Comparison of ENCODE assay signal across 15 cellular contexts in genomic region chr11:36729765-36730164, GRCh38.
DNase-seq lines count a peak whose midpoint lies in the region; ATAC-seq and TF ChIP-seq lines count a peak whose summit lies in the region.
"Had no signal": no experiment of that assay in that cellular context is flagged by ENCODE, and none has a peak within 500 bp of the region (broad histone marks: within the 10 kb centered on the region; RNA-seq: fewer than 3 reads in every experiment).

No MANE protein-coding gene starts in this region.

- CTCF ChIA-PET in HEK293 (lab: Yijun Ruan, JAX): interaction anchor here (0.7 to 10.8 kb wide), 5 partner anchors 10 to 27 kb away, joined by 3 to 144 read pairs (median 4); no protein-coding TSS in a partner anchor
- CTCF ChIA-PET in PC-3 (lab: Charles Lee): no interaction called here
- CTCF ChIA-PET in PC-9 (lab: Charles Lee): no interaction called here

- no peak overlapping the region for H3K4me3 ChIP-seq in HEK293 (ENCODE audit: low read depth, low read length)
- no peak overlapping the region for H3K4me3 ChIP-seq in PC-3 (ENCODE audit: low read length)
- no peak overlapping the region for H3K4me3 ChIP-seq in PC-9
- H3K4me3 ChIP-seq: GM12878 had no signal

- TF ChIP-seq CTCF in HEK293 (tag by site-specific recombination; IDR thresholded peaks at IDR 0.05): no peak
- TF ChIP-seq CTCF in PC-3 (conservative IDR thresholded peaks at IDR 0.05; ENCODE audit: low read depth, low read length): no peak
- TF ChIP-seq CTCF in HFFc6 (IDR thresholded peaks at IDR 0.05): no peak
- TF ChIP-seq CTCF in PC-9 (conservative IDR thresholded peaks at IDR 0.05): no peak

- peaks cover 35% of the 10 kb centered on the region for H3K27me3 ChIP-seq in PC-3 (ENCODE audit: low read length)
- peaks cover 72% of the 10 kb centered on the region for H3K27me3 ChIP-seq in PC-9 (ENCODE audit: insufficient read depth, low read depth)
- H3K27me3 ChIP-seq: BE2C had no signal

- intact Hi-C loops in PC-3 (cut with micrococcal nuclease) (no loop called here), PC-9 (cut with micrococcal nuclease; ENCODE audit: unreplicated experiment) (no loop called here)

- H3K36me3 ChIP-seq in HEK293 (ENCODE audit: control insufficient read depth in 2 of 2, insufficient read depth in 1 of 2, low read length in 2 of 2): no peaks in the 10 kb centered on the region
- H3K36me3 ChIP-seq in PC-3 (ENCODE audit: low read depth, low read length): no peaks in the 10 kb centered on the region
- no peaks in the 10 kb centered on the region for H3K36me3 ChIP-seq in PC-9 (ENCODE audit: low read depth)
- H3K36me3 ChIP-seq: BE2C had no signal

- H3F3A ChIP-seq in PC-3 (ENCODE audit: low read length, unreplicated experiment): no peaks in the 10 kb centered on the region
- H3F3A ChIP-seq in PC-9 (ENCODE audit: insufficient read depth, low read depth): no peaks in the 10 kb centered on the region

- H3K79me2 ChIP-seq in PC-3 (ENCODE audit: low read length) (no peaks in the 10 kb centered on the region), PC-9 (ENCODE audit: low read depth) (no peaks in the 10 kb centered on the region)

- POLR2A ChIA-PET in HEK293 (lab: Yijun Ruan, JAX): no interaction called here
- POLR2A ChIA-PET in PC-3 (lab: Charles Lee; ENCODE audit: unreplicated experiment): no interaction called here
- POLR2A ChIA-PET in PC-9 (lab: Charles Lee; ENCODE audit: unreplicated experiment): no interaction called here

- H3K9me3 ChIP-seq in HEK293 (ENCODE audit: control insufficient read depth, insufficient read depth, low read depth, low read length) (no peaks in the 10 kb centered on the region), PC-3 (ENCODE audit: low read length) (no peaks in the 10 kb centered on the region), PC-9 (ENCODE audit: insufficient read depth, low read depth) (no peaks in the 10 kb centered on the region)
- H3K9me3 ChIP-seq: BE2C had no signal

- no peaks in the 10 kb centered on the region for H3K4me1 Mint-ChIP-seq in HFFc6 (ENCODE audit: low read depth)

- H3K27me3 Mint-ChIP-seq in HFFc6 (ENCODE audit: insufficient read depth): no peaks in the 10 kb centered on the region; the same call in 1 of the 2 replicates

- no peak overlapping the region for H3K4me3 Mint-ChIP-seq in HFFc6
- H3K4me3 Mint-ChIP-seq: CD14-positive monocyte; CD8-positive, alpha-beta T cell; IgD-negative memory B cell had no signal

- no peak overlapping the region for H3K9ac ChIP-seq in PC-3 (ENCODE audit: low read length)

- no peaks in the 10 kb centered on the region for H3K4me1 ChIP-seq in HEK293 (ENCODE audit: control insufficient read depth, insufficient read depth, low read length)
- no peaks in the 10 kb centered on the region for H3K4me1 ChIP-seq in PC-3 (ENCODE audit: insufficient read depth, low read length)
- H3K4me1 ChIP-seq in PC-9 (replicated peaks; ENCODE audit: insufficient read depth): no peaks in the 10 kb centered on the region
- H3K4me1 ChIP-seq: BE2C had no signal

- H2AFZ ChIP-seq in PC-3 (ENCODE audit: low read length) (no peak overlapping the region), PC-9 (no peak overlapping the region)

- no peaks in the 10 kb centered on the region for H3K9me2 ChIP-seq in PC-3 (replicated peaks; ENCODE audit: low read length)
- no peaks in the 10 kb centered on the region; the same call in 1 of the 2 replicates for H3K9me2 ChIP-seq in PC-9 (ENCODE audit: insufficient read depth)

- no peaks in the 10 kb centered on the region for H3K9me3 Mint-ChIP-seq in HFFc6
- H3K9me3 Mint-ChIP-seq: CD8-positive, alpha-beta T cell; IgD-negative memory B cell had no signal

- DNase-seq in COLO829 (ENCODE audit: low spot score): peak; percentile 9
- DNase-seq in NCI-H2227 treated with DMSO at 0.1 percent for 48 hours (lab: John Stamatoyannopoulos, UW): peak; percentile 82
- no peak for DNase-seq in PC-3
- DNase-seq in NCI-H526 (lab: John Stamatoyannopoulos, UW): no peak
- no peak for DNase-seq in HFFc6
- no peak for DNase-seq in PC-9
- DNase-seq: BE2C; CD8-positive, alpha-beta T cell; DMS 273 treated with DMSO at 0.1 percent for 48 hours; DMS79 had no signal

- ATAC-seq in PC-3: peak; percentile 50; the same call in 1 of the 2 replicates
- ATAC-seq: CD8-positive, alpha-beta T cell; GM12878; HCT116 had no signal

- BruUV-seq in PC-3 (replicated peaks; lab: Mats Ljungman, UMichigan) (no TSS peak), PC-9 (replicated peaks; lab: Mats Ljungman, UMichigan) (no TSS peak)

- H4K20me1 ChIP-seq in PC-3 (ENCODE audit: low read length): no peaks in the 10 kb centered on the region
- no peaks in the 10 kb centered on the region for H4K20me1 ChIP-seq in PC-9 (ENCODE audit: insufficient read depth)

- H3K27ac ChIP-seq in HEK293 (ENCODE audit: extremely low read depth, low read depth, low read length) (no peak overlapping the region), PC-3 (ENCODE audit: low read length) (no peak overlapping the region), PC-9 (no peak overlapping the region)

- no peak overlapping the region for H3K27ac Mint-ChIP-seq in HFFc6
- H3K27ac Mint-ChIP-seq: CD14-positive monocyte; CD8-positive, alpha-beta T cell; IgD-negative memory B cell had no signal

- no peaks in the 10 kb centered on the region for H3K36me3 Mint-ChIP-seq in HFFc6 (ENCODE audit: low read depth)
- H3K36me3 Mint-ChIP-seq: CD14-positive monocyte; CD8-positive, alpha-beta T cell; IgD-negative memory B cell had no signal

- H3K4me2 ChIP-seq in PC-3 (ENCODE audit: low read length): no peak overlapping the region
- no peak overlapping the region for H3K4me2 ChIP-seq in PC-9

TF ChIP-seq in HEK293, 187 proteins besides CTCF, POLR2A, EP300 and RAD21:
- TF ChIP-seq ZBTB10 (tag by site-specific recombination; IDR thresholded peaks at IDR 0.05) (no peak), ZNF426 (tag by site-specific recombination; IDR thresholded peaks at IDR 0.05) (no peak), IKZF3 (tag by site-specific recombination; IDR thresholded peaks at IDR 0.05) (peak; percentile 55; the same call in 1 of the 2 replicates), ZNF654 (tag by site-specific recombination; IDR thresholded peaks at IDR 0.05; ENCODE audit: low read depth) (0 out of 2 replicates have a peak, but pooled peaks have one; percentile 2), ZEB2 (tag by site-specific recombination; IDR thresholded peaks at IDR 0.05) (peak; percentile 53; the same call in 1 of the 2 replicates), ZNF843 (tag by site-specific recombination; IDR thresholded peaks at IDR 0.05) (peak; percentile 79), OSR2 (tag by site-specific recombination; IDR thresholded peaks at IDR 0.05) (peak; percentile 60), BCL11B (tag by site-specific recombination; IDR thresholded peaks at IDR 0.05; ENCODE audit: low read depth) (peak; percentile 65; the same call in 1 of the 2 replicates), KLF17 (tag by site-specific recombination; IDR thresholded peaks at IDR 0.05) (no peak), ZBTB17 (tag by site-specific recombination; IDR thresholded peaks at IDR 0.05) (peak; percentile 44; the same call in 1 of the 2 replicates), PRDM6 (tag by site-specific recombination; IDR thresholded peaks at IDR 0.05) (peak; percentile 89), ZNF366 (tag by site-specific recombination; conservative IDR thresholded peaks at IDR 0.05) (0 out of 2 replicates have a peak, but pooled peaks have one; percentile 19), ZNF391 (tag by site-specific recombination; IDR thresholded peaks at IDR 0.05; ENCODE audit: borderline replicate concordance, low read depth) (no peak)

Comparison
In these comparisons a context has a peak if more than half of its experiments do, and no peak if none do; other contexts are left out.
1. DNase-seq: peak in COLO829 (single experiment) and NCI-H2227 treated with DMSO at 0.1 percent for 48 hours (single experiment); none in PC-3 (single experiment), NCI-H526 (0 of 2), HFFc6 (single experiment) and PC-9 (0 of 2).